25 cellular contexts compared by ENCODE assay signal in the genomic region with DNA sequence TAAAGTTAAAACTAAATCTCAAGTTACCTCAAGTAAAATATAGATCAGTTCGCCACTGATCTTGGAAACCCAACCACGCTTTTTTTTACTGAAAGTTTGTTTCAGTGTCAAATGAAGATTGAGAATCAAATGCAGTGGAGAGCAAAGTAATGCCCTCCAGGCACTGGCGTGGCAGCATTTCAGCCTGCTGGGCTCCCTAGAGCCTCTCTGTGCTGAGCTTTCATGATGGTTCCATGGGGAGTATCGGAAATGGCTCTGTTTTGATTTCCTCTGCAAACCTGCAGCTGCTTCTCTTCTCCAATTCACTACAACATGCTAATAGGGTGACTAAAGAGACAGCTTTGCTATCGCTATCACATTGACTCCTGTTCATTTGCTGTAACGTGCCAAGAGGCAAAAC.
DNase-seq lines count a peak whose midpoint lies in the region; ATAC-seq and TF ChIP-seq lines count a peak whose summit lies in the region.
"Had no signal": no experiment of that assay in that cellular context is flagged by ENCODE, and none has a peak within 500 bp of the region (broad histone marks: within the 10 kb centered on the region; RNA-seq: fewer than 3 reads in every experiment).

No MANE protein-coding gene starts in this region.

- TF ChIP-seq CTCF in glutamatergic neuron (IDR thresholded peaks at IDR 0.05; ENCODE audit: partially characterized antibody, unreplicated experiment) (no peak), tibial nerve (IDR thresholded peaks at IDR 0.05) (no peak)

- 77 to 87% methylated on average over 6 of the region's 6 CpGs for WGBS in tibial nerve, 2 donors

- H3K27me3 ChIP-seq in tibial nerve, result no peaks in the 10 kb centered on the region
- 0 out of 2 replicates have a peak, but pooled peaks cover 2% of the 10 kb centered on the region for H3K27me3 ChIP-seq in MG63
- H3K27me3 ChIP-seq: Peyer's patch had no signal

- TF ChIP-seq POLR2A in tibial nerve (IDR thresholded peaks at IDR 0.05), result no peak

- no peak overlapping the region for H3K27ac ChIP-seq in tibial nerve
- H3K27ac ChIP-seq: C4-2B, GM23248, HL-60, Peyer's patch had no signal

- H3K27me3 Mint-ChIP-seq in glutamatergic neuron (ENCODE audit: unreplicated experiment), result peaks cover 2% of the 10 kb centered on the region
- H3K27me3 Mint-ChIP-seq: B cell had no signal

- H3K36me3 ChIP-seq in tibial nerve, result no peaks in the 10 kb centered on the region
- H3K36me3 ChIP-seq in MG63, result no peaks in the 10 kb centered on the region
- H3K36me3 ChIP-seq: HAP-1, Peyer's patch had no signal

- H3K9me3 ChIP-seq in tibial nerve (peaks cover 0 to 4% (median 0%) of the 10 kb centered on the region in 4 donors), MG63 (no peaks in the 10 kb centered on the region)
- H3K9me3 ChIP-seq: Caco-2, HAP-1, Peyer's patch had no signal

- peaks cover 5% of the 10 kb centered on the region for H3K36me3 Mint-ChIP-seq in glutamatergic neuron (ENCODE audit: unreplicated experiment)
- H3K36me3 Mint-ChIP-seq: CD8-positive, alpha-beta T cell had no signal

- peaks cover 37% of the 10 kb centered on the region for H3K4me1 Mint-ChIP-seq in glutamatergic neuron (ENCODE audit: low read depth, unreplicated experiment)
- H3K4me1 Mint-ChIP-seq: B cell had no signal

- H3K4me3 ChIP-seq in tibial nerve, result no peak overlapping the region
- H3K4me3 ChIP-seq in MG63, result no peak overlapping the region
- H3K4me3 ChIP-seq: GM23248, HAP-1, Peyer's patch had no signal

- peak; percentile 3 for DNase-seq in HT1080 (ENCODE audit: low read depth)
- DNase-seq in OCI-M1 (lab: John Stamatoyannopoulos, UW), result peak; percentile 33
- DNase-seq in glutamatergic neuron, result peak; percentile 63
- DNase-seq in tibial nerve (ENCODE audit: low spot score in 2 of 2), result no peak
- no peak for DNase-seq in NCI-H510A treated with DMSO at 0.1 percent for 48 hours (lab: John Stamatoyannopoulos, UW)
- DNase-seq in MG63, result no peak
- DNase-seq: Caco-2; CD8-positive, alpha-beta T cell; GF-D8; GM23248; Karpas-422; NCI-H1105 treated with DMSO at 0.1 percent for 48 hours; NCI-H146; NCI-H1930; NCI-H2107; NCI-H446 treated with DMSO at 0.1 percent for 48 hours; NCI-H526 treated with DMSO at 0.1 percent for 48 hours; Peyer's patch; T-helper 2 cell had no signal

- H3K27ac Mint-ChIP-seq in glutamatergic neuron (ENCODE audit: unreplicated experiment), result peak overlapping the region; percentile 95
- H3K27ac Mint-ChIP-seq: B cell; CD8-positive, alpha-beta T cell had no signal

- H3K4me1 ChIP-seq in tibial nerve, result no peaks in the 10 kb centered on the region
- H3K4me1 ChIP-seq: Caco-2, HAP-1, Peyer's patch had no signal

- no peak for TF ChIP-seq EP300 in tibial nerve (IDR thresholded peaks at IDR 0.05)

- peak overlapping the region; percentile 54 for H3K4me3 Mint-ChIP-seq in glutamatergic neuron (ENCODE audit: unreplicated experiment)
- H3K4me3 Mint-ChIP-seq: B cell; CD8-positive, alpha-beta T cell had no signal

- no peak for ATAC-seq in HG03095 (IDR thresholded peaks at IDR 0.05; ENCODE audit: unreplicated experiment)
- ATAC-seq: CD8-positive, alpha-beta T cell; HepG2 had no signal

- H3K9me3 Mint-ChIP-seq in glutamatergic neuron (ENCODE audit: unreplicated experiment), result peaks cover 6% of the 10 kb centered on the region

Comparison
In these comparisons a context has a peak if more than half of its experiments do, and no peak if none do; other contexts are left out.
1. DNase-seq: peak in HT1080 (single experiment), OCI-M1 (single experiment) and glutamatergic neuron (single experiment); none in tibial nerve (0 of 2), NCI-H510A treated with DMSO at 0.1 percent for 48 hours (single experiment) and MG63 (single experiment).